22 cellular contexts compared by ENCODE assay signal in the genomic region with DNA sequence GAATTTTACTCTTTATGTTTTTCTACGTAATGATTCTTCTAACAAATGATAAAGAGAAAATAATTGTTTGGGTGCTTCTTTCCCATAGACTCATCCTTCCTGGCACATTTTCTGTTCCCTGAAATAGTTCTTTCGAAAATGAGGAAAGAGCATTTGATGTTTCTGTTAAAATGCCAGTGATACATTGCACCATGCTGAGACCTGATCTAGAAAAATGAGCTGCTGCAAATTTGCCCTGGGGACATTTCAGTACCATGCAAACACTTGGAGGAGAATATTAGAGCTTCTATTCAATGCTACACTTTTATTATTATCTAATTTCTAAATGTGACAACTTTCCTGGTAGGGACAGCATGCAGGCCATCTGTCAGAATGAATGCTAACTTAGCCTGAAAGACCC.
"Had no signal": no experiment of that assay in that cellular context is flagged by ENCODE, and none has a peak within 500 bp of the region (broad histone marks: within the 10 kb centered on the region; RNA-seq: fewer than 3 reads in every experiment).

No MANE protein-coding gene starts in this region.

- ATAC-seq: activated CD8-positive, alpha-beta memory T cell treated with anti-CD3 and anti-CD28 coated beads, Interleukin-2, amount 10 ng/mL, durations not matched to agents 7 days and 5 days; activated CD8-positive, alpha-beta T cell treated with anti-CD3 and anti-CD28 coated beads, Interleukin-2, amount 10 ng/mL, durations not matched to agents 7 days and 5 days; activated naive CD4-positive, alpha-beta T cell treated with anti-CD3 and anti-CD28 coated beads, Interleukin-2, amount 50 U/mL, for 72 hours; esophagus mucosa; mucosa of descending colon; psoas muscle; right cardiac atrium; stimulated activated naive B cell treated with anti-CD40 and anti-IgM and Interleukin-4, amounts not matched to agents 10 μg/mL and 1 μg/mL and 100 μg/mL, for 72 hours had no signal

- H3K4me3 Mint-ChIP-seq: activated B cell treated with CpG ODN at 0.5 μM for 24 hours; activated CD8-positive, alpha-beta memory T cell treated with anti-CD3 and anti-CD28 coated beads, Interleukin-2, amount 10 ng/mL, durations not matched to agents 7 days and 5 days; activated CD8-positive, alpha-beta T cell treated with anti-CD3 and anti-CD28 coated beads, Interleukin-2, amount 10 ng/mL, durations not matched to agents 7 days and 5 days; nephron; stimulated activated naive B cell treated with anti-CD40 and anti-IgM and Interleukin-4, amounts not matched to agents 10 μg/mL and 1 μg/mL and 100 μg/mL, for 72 hours; T-helper 2 cell treated with Interferon-gamma antibody and Interleukin-4, amounts not matched to agents 5 μg/mL and 100 μg/mL, for 36 hours had no signal

- H3K27ac Mint-ChIP-seq: activated B cell treated with CpG ODN at 0.5 μM for 24 hours; activated CD8-positive, alpha-beta memory T cell treated with anti-CD3 and anti-CD28 coated beads, Interleukin-2, amount 10 ng/mL, durations not matched to agents 7 days and 5 days; activated CD8-positive, alpha-beta T cell treated with anti-CD3 and anti-CD28 coated beads, Interleukin-2, amount 10 ng/mL, durations not matched to agents 7 days and 5 days; activated naive CD4-positive, alpha-beta T cell treated with anti-CD3 and anti-CD28 coated beads, Interleukin-2, amount 50 U/mL, for 72 hours; nephron; stimulated activated naive B cell treated with anti-CD40 and anti-IgM and Interleukin-4, amounts not matched to agents 10 μg/mL and 1 μg/mL and 100 μg/mL, for 72 hours; T-helper 2 cell treated with Interferon-gamma antibody and Interleukin-4, amounts not matched to agents 5 μg/mL and 100 μg/mL, for 36 hours had no signal

- H3K4me1 Mint-ChIP-seq: activated B cell treated with CpG ODN at 0.5 μM for 24 hours; activated CD8-positive, alpha-beta memory T cell treated with anti-CD3 and anti-CD28 coated beads, Interleukin-2, amount 10 ng/mL, durations not matched to agents 7 days and 5 days; nephron; stimulated activated naive B cell treated with anti-CD40 and anti-IgM and Interleukin-4, amounts not matched to agents 10 μg/mL and 1 μg/mL and 100 μg/mL, for 72 hours had no signal

- H3K36me3 Mint-ChIP-seq: activated CD8-positive, alpha-beta memory T cell treated with anti-CD3 and anti-CD28 coated beads, Interleukin-2, amount 10 ng/mL, durations not matched to agents 7 days and 5 days; activated naive CD4-positive, alpha-beta T cell treated with anti-CD3 and anti-CD28 coated beads, Interleukin-2, amount 50 U/mL, for 72 hours; stimulated activated naive B cell treated with anti-CD40 and anti-IgM and Interleukin-4, amounts not matched to agents 10 μg/mL and 1 μg/mL and 100 μg/mL, for 72 hours had no signal

- H3K9me3 Mint-ChIP-seq: activated B cell treated with CpG ODN at 0.5 μM for 24 hours; activated naive CD4-positive, alpha-beta T cell treated with anti-CD3 and anti-CD28 coated beads, Interleukin-2, amount 50 U/mL, for 72 hours; nephron; T-helper 2 cell treated with Interferon-gamma antibody and Interleukin-4, amounts not matched to agents 5 μg/mL and 100 μg/mL, for 36 hours had no signal

- DNase-seq: activated B cell treated with CpG ODN at 0.5 μM for 24 hours; activated CD8-positive, alpha-beta memory T cell treated with anti-CD3 and anti-CD28 coated beads, Interleukin-2, amount 10 ng/mL, durations not matched to agents 7 days and 5 days; activated CD8-positive, alpha-beta T cell treated with anti-CD3 and anti-CD28 coated beads, Interleukin-2, amount 10 ng/mL, durations not matched to agents 7 days and 5 days; activated naive CD4-positive, alpha-beta T cell; activated T-cell treated with anti-CD3 and anti-CD28 coated beads, Interleukin-2, amount 50 U/mL, for 48 hours; anterior cingulate cortex; left ventricle myocardium inferior; mesendoderm; mucosa of descending colon; ovary; psoas muscle; right cardiac atrium; stimulated activated CD4-positive, alpha-beta T cell treated with anti-CD3 and anti-CD28 coated beads, Interleukin-15, amount 100 ng/mL, for 24 hours; stimulated activated CD4-positive, alpha-beta T cell treated with anti-CD3 and anti-CD28 coated beads, Interleukin-2, amount 100 ng/mL, for 24 hours; stimulated activated naive B cell treated with anti-CD40 and anti-IgM and Interleukin-4, amounts not matched to agents 10 μg/mL and 1 μg/mL and 100 μg/mL, for 72 hours; stomach; thyroid gland; upper lobe of left lung had no signal
